Comparison of ENCODE assay signal across 10 cellular contexts in genomic region chr5:172659570-172659908, GRCh38. TPM values are rescaled to one million over a fixed set of nuclear protein-coding genes. Genes with fewer than 3 reads are reported as not detected.
A peak's percentile ranks its signal among the peaks of the same experiment; 100 is the strongest.
DNase-seq lines count a peak whose midpoint lies in the region; ATAC-seq and TF ChIP-seq lines count a peak whose summit lies in the region.
"Had no signal": no experiment of that assay in that cellular context is flagged by ENCODE, and none has a peak within 500 bp of the region (broad histone marks: within the 10 kb centered on the region; RNA-seq: fewer than 3 reads in every experiment).

No MANE protein-coding gene starts in this region.

- CTCF ChIA-PET in IMR-90 (lab: Yijun Ruan, JAX), result interaction anchor here (1.2 to 1.4 kb wide), 3 partner anchors 13 to 55 kb away, joined by 3 to 4 read pairs (median 4); no protein-coding TSS in a partner anchor

- H3K9me1 ChIP-seq in IMR-90 (ENCODE audit: insufficient read depth, low read length), result peaks cover 22% of the 10 kb centered on the region; the same call in 1 of the 2 replicates

- peak overlapping the region; percentile 9; the same call in 1 of the 2 replicates for H3K4me2 ChIP-seq in IMR-90 (ENCODE audit: low read depth, low read length)

- in situ Hi-C loops in IMR-90 (cut with MboI; ENCODE audit: low sequenced_read_pairs), result no loop called here

- no peak for DNase-seq in IMR-90
- DNase-seq in dorsolateral prefrontal cortex, result no peak
- DNase-seq in SHP77 treated with DMSO at 0.1 percent for 48 hours (lab: John Stamatoyannopoulos, UW), result no peak
- DNase-seq in NCI-H1105 (lab: John Stamatoyannopoulos, UW), result no peak
- DNase-seq in activated CD4-positive, alpha-beta T cell treated with anti-CD3 and anti-CD28 coated beads, Interleukin-2, amount 50 U/mL, for 1 hour, result no peak
- DNase-seq: activated gamma-delta T cell treated with Interleukin-2 at 50 U/mL for 16 hours, COR-L47 had no signal

- peak overlapping the region; percentile 45 to 94 for H4K8ac ChIP-seq in IMR-90 (ENCODE audit: low read depth in 2 of 2, low read length in 2 of 2)

- H2BK5ac ChIP-seq in IMR-90 (ENCODE audit: low read depth, low read length, poor library complexity, severe bottlenecking), result peak overlapping the region; percentile 89

- H2AK5ac ChIP-seq in IMR-90 (ENCODE audit: low read depth, low read length), result peak overlapping the region; percentile 92

- no peaks in the 10 kb centered on the region for H4K20me1 ChIP-seq in IMR-90 (ENCODE audit: insufficient read depth, low read length)

- H4K5ac ChIP-seq in IMR-90 (ENCODE audit: low read depth, low read length), result peak overlapping the region; percentile 65

- H3K36me3 ChIP-seq in IMR-90 (ENCODE audit: control insufficient read depth, insufficient read depth, low read length) (no peaks in the 10 kb centered on the region; the same call in 1 of the 2 replicates), mesodermal cell (ENCODE audit: control insufficient read depth, insufficient read depth, low read length) (peaks cover 4% of the 10 kb centered on the region), stomach smooth muscle (ENCODE audit: control insufficient read depth in 2 of 2, insufficient read depth in 2 of 2, low read length in 2 of 2) (peaks cover 0 to 3% of the 10 kb centered on the region in 2 donors)

- peak overlapping the region; percentile 97 for H3K4ac ChIP-seq in IMR-90 (ENCODE audit: low read depth, low read length)

- peak overlapping the region; percentile 86 for H4K91ac ChIP-seq in IMR-90 (ENCODE audit: insufficient read depth, low read depth, low read length)

- peak overlapping the region; percentile 80 for H3K18ac ChIP-seq in IMR-90 (ENCODE audit: low read depth, low read length)

- dilution Hi-C loops in IMR-90 (cut with HindIII; ENCODE audit: low sequenced_read_pairs, unreplicated experiment), result no loop called here

- H3K79me1 ChIP-seq in IMR-90 (ENCODE audit: low read depth in 1 of 2, low read length in 2 of 2), result peaks cover 25 to 54% of the 10 kb centered on the region in 2 experiments; a peak in 3 of 4 replicates

- no peak for TF ChIP-seq POLR2A in IMR-90 (IDR thresholded peaks at IDR 0.05; ENCODE audit: low read depth, low read length)

- H3K4me3 ChIP-seq in IMR-90 (ENCODE audit: insufficient read depth, low read depth, low read length) (no peak overlapping the region), dorsolateral prefrontal cortex (peak overlapping the region in 4 of 59 donors; percentile 0 to 27 (median 21)), mesodermal cell (ENCODE audit: extremely low read depth, insufficient read depth, low read length, poor library complexity, severe bottlenecking) (no peak overlapping the region), stomach smooth muscle (ENCODE audit: low read length in 2 of 2) (peak overlapping the region in 1 of 2 donors; percentile 49)

- ATAC-seq in IMR-90 (ENCODE audit: low read depth) (no peak; the same call in 1 of the 2 replicates), HG03520 (IDR thresholded peaks at IDR 0.05; ENCODE audit: unreplicated experiment) (no peak)

- H3K9ac ChIP-seq in IMR-90 (ENCODE audit: low read depth, low read length) (peak overlapping the region; percentile 23), stomach smooth muscle (ENCODE audit: low read length in 2 of 2) (peak overlapping the region; percentile 50 to 68)

- peak overlapping the region; percentile 88; the same call in 2 of the 3 replicates for H2BK15ac ChIP-seq in IMR-90 (ENCODE audit: low read depth, low read length)

- H3K27ac ChIP-seq in IMR-90 (ENCODE audit: insufficient read depth, low read length) (peak overlapping the region; percentile 91), dorsolateral prefrontal cortex (peak overlapping the region; percentile 74 to 98 (median 93)), mesodermal cell (ENCODE audit: low read depth, low read length, severe bottlenecking) (peak overlapping the region; percentile 97), stomach smooth muscle (ENCODE audit: low read length) (peak overlapping the region; percentile 97)

- peak overlapping the region; percentile 94 for H3K23ac ChIP-seq in IMR-90 (ENCODE audit: low read depth, low read length)

- H2AK9ac ChIP-seq in IMR-90 (replicated peaks; ENCODE audit: low read depth, low read length, poor library complexity), result peak overlapping the region; percentile 82

- no TSS peak for BruUV-seq in IMR-90 (replicated peaks; lab: Mats Ljungman, UMichigan)

- H2BK20ac ChIP-seq in IMR-90 (ENCODE audit: low read depth, low read length), result peak overlapping the region; percentile 93

- intact Hi-C loops in IMR-90 (cut with micrococcal nuclease) (no loop called here), dorsolateral prefrontal cortex (cut with DNase I) (loop anchor here in 1 of 2 donors (2.0 kb wide), 1 partner anchor 17 kb away; no protein-coding TSS in a partner anchor)

- H3K14ac ChIP-seq in IMR-90 (replicated peaks; ENCODE audit: low read depth, low read length), result peak overlapping the region; percentile 76

- TF ChIP-seq CTCF in IMR-90 (conservative IDR thresholded peaks at IDR 0.05; ENCODE audit: low read depth, low read length) (no peak), dorsolateral prefrontal cortex (IDR thresholded peaks at IDR 0.05 in 54 of 56, conservative IDR thresholded peaks at IDR 0.05 in 2 of 56; ENCODE audit: low read depth in 1 of 56, partially characterized antibody in 56 of 56) (no peak)

- peak overlapping the region; percentile 94 for H2BK120ac ChIP-seq in IMR-90 (ENCODE audit: low read depth, low read length)

- H3K56ac ChIP-seq in IMR-90 (ENCODE audit: extremely low read depth, insufficient read depth, low read length), result peak overlapping the region; percentile 83

- H3K27me3 ChIP-seq in IMR-90 (ENCODE audit: control insufficient read depth, insufficient read depth, low read length) (no peaks in the 10 kb centered on the region), dorsolateral prefrontal cortex (no peaks in the 10 kb centered on the region), stomach smooth muscle (ENCODE audit: control insufficient read depth in 1 of 2, insufficient read depth in 2 of 2, low read length in 2 of 2) (no peaks in the 10 kb centered on the region)

- H3K4me1 ChIP-seq in IMR-90 (ENCODE audit: control insufficient read depth, insufficient read depth, low read length) (peaks cover 37% of the 10 kb centered on the region), mesodermal cell (ENCODE audit: control insufficient read depth, insufficient read depth, low read length, poor library complexity, severe bottlenecking) (peaks cover 33% of the 10 kb centered on the region), stomach smooth muscle (ENCODE audit: control insufficient read depth, insufficient read depth, low read length) (peaks cover 68% of the 10 kb centered on the region)

- no peak for TF ChIP-seq RAD21 in IMR-90 (IDR thresholded peaks at IDR 0.05; ENCODE audit: low read length)

- H2AFZ ChIP-seq in IMR-90 (replicated peaks; ENCODE audit: low read length, poor library complexity), result peak overlapping the region; percentile 91

- peaks cover 8% of the 10 kb centered on the region for H3K9me3 ChIP-seq in IMR-90 (ENCODE audit: control insufficient read depth, insufficient read depth, low read length)
- no peaks in the 10 kb centered on the region for H3K9me3 ChIP-seq in mesodermal cell (ENCODE audit: control insufficient read depth, low read length)
- peaks cover 0 to 7% of the 10 kb centered on the region in 2 donors for H3K9me3 ChIP-seq in stomach smooth muscle (ENCODE audit: control insufficient read depth in 2 of 2, low read length in 2 of 2)

- POLR2A ChIA-PET in IMR-90 (lab: Charles Lee; ENCODE audit: unreplicated experiment), result interaction anchor here (0.6 kb wide), 1 partner anchor 31 kb away, joined by 3 read pairs; no protein-coding TSS in a partner anchor

TF ChIP-seq in IMR-90, 13 proteins besides CTCF, POLR2A, EP300 and RAD21:
- TF ChIP-seq NFE2L2 (IDR thresholded peaks at IDR 0.05; ENCODE audit: low read depth, low read length), result no peak
- TF ChIP-seq MAFK (IDR thresholded peaks at IDR 0.05; ENCODE audit: low read depth, low read length), result no peak
- TF ChIP-seq RCOR1 (IDR thresholded peaks at IDR 0.05; ENCODE audit: insufficient replicate concordance, low read length), result peak; percentile 15
- TF ChIP-seq RFX5 (IDR thresholded peaks at IDR 0.05; ENCODE audit: low read depth, low read length), result no peak
- TF ChIP-seq FOS (IDR thresholded peaks at IDR 0.05; ENCODE audit: low read depth, low read length), result no peak
TF ChIP-seq in IMR-90: peak in this region for 1.

RNA-seq across cellular contexts. Expression of gene NEURL1B, which starts 18.5 kb away (rescaled TPM):
- total RNA-seq in IMR-90 (2012; rRNA removed), result 1.8 and 1.9 TPM in 2 replicates
- 2.6 and 2.8 TPM in 2 replicates for polyA plus RNA-seq in IMR-90 (2012; rRNA removed)
- polyA plus RNA-seq in IMR-90 (2012; cell fraction: cytosol; rRNA removed), result 1.6 and 1.9 TPM in 2 replicates
- 3.9 and 5.7 TPM in 2 replicates for polyA plus RNA-seq in IMR-90 (2012; cell fraction: nucleus; rRNA removed; ENCODE audit: low replicate concordance)
- total RNA-seq in dorsolateral prefrontal cortex, result 10 to 100 TPM in 115 of 120 experiments, 1 to 10 TPM in 5; 8.3 to 21.9 (median 13.9) TPM
- 13.9 TPM for polyA plus RNA-seq in mesodermal cell (2013, experiment 1 of 2)
- 12.6 TPM for polyA plus RNA-seq in mesodermal cell (2013, experiment 2 of 2)
